ENCODE assay signal across 9 cellular contexts in the genomic region with DNA sequence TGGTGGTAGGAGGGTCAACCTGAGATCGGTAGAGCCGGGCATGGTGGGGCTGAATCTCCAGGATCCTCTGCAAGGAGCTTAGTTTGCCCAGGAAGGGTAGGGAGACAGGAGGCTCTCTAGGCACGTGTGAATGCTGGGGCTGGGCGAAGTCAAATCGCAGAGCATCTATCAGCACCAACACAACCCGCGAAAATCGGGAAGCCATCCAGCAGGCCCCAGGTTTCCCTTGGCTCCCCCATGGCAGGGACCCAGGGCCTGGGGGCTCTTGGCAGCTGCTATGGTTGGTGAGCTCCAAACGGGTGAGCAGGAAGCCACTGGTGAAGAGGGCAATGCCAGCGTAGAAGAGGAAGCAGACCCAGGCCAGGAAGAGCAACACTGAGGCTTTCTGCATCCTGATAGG. TPM values are rescaled to one million over a fixed set of nuclear protein-coding genes. Genes with fewer than 3 reads are reported as not detected.
DNase-seq lines count a peak whose midpoint lies in the region; ATAC-seq lines count a peak whose summit lies in the region.
"Had no signal": no experiment of that assay in that cellular context is flagged by ENCODE, and none has a peak within 500 bp of the region (broad histone marks: within the 10 kb centered on the region; RNA-seq: fewer than 3 reads in every experiment).

No MANE protein-coding gene starts in this region.

- peaks cover 42% of the 10 kb centered on the region for H3K36me3 ChIP-seq in CD8-positive, alpha-beta memory T cell (ENCODE audit: insufficient read depth, low read length)

- ATAC-seq in naive thymus-derived CD8-positive, alpha-beta T cell: no peak
- ATAC-seq in HG02973 (IDR thresholded peaks at IDR 0.05; ENCODE audit: unreplicated experiment) (no peak), GM19324 (IDR thresholded peaks at IDR 0.05; ENCODE audit: low FRiP score, unreplicated experiment) (no peak)

- H3K27me3 Mint-ChIP-seq in CD8-positive, alpha-beta memory T cell: no peaks in the 10 kb centered on the region
- H3K27me3 Mint-ChIP-seq in IgD-negative memory B cell: no peaks in the 10 kb centered on the region
- no peaks in the 10 kb centered on the region for H3K27me3 Mint-ChIP-seq in naive thymus-derived CD8-positive, alpha-beta T cell

- POLR2A ChIA-PET in CD8-positive, alpha-beta memory T cell (lab: Charles Lee): interaction anchor here (1.7 kb wide), 1 partner anchor 23 kb away, joined by 11 read pairs; a partner anchor contains a TSS
- POLR2A ChIA-PET in naive thymus-derived CD8-positive, alpha-beta T cell (lab: Charles Lee): interaction anchor here (0.6 to 4.8 kb wide), 5 partner anchors 10 to 480 kb away, joined by 3 to 52 read pairs (median 3); a partner anchor contains a TSS

- H3K4me3 Mint-ChIP-seq in CD8-positive, alpha-beta memory T cell: peak overlapping the region; percentile 81 to 93 (median 86)
- H3K4me3 Mint-ChIP-seq in IgD-negative memory B cell: peak overlapping the region; percentile 67 to 92 (median 86)
- H3K4me3 Mint-ChIP-seq in naive thymus-derived CD8-positive, alpha-beta T cell: peak overlapping the region; percentile 83 to 93 (median 87)

- peak overlapping the region in 7 of 8 donors; percentile 87 to 99 (median 95) for H3K27ac Mint-ChIP-seq in CD8-positive, alpha-beta memory T cell
- peak overlapping the region; percentile 85 to 98 (median 96) for H3K27ac Mint-ChIP-seq in IgD-negative memory B cell
- peak overlapping the region; percentile 46 to 98 (median 95) for H3K27ac Mint-ChIP-seq in naive thymus-derived CD8-positive, alpha-beta T cell

- H3K36me3 Mint-ChIP-seq in CD8-positive, alpha-beta memory T cell: peaks cover 0 to 63% (median 13%) of the 10 kb centered on the region in 3 donors
- H3K36me3 Mint-ChIP-seq in IgD-negative memory B cell: peaks cover 7% of the 10 kb centered on the region
- H3K36me3 Mint-ChIP-seq in naive thymus-derived CD8-positive, alpha-beta T cell: peaks cover 0 to 56% (median 6%) of the 10 kb centered on the region in 3 donors

- no peak for DNase-seq in CD8-positive, alpha-beta memory T cell
- DNase-seq in naive thymus-derived CD8-positive, alpha-beta T cell: no peak
- no peak for DNase-seq in NCI-H1105 (lab: John Stamatoyannopoulos, UW)
- no peak for DNase-seq in SW480 (ENCODE audit: low spot score)
- DNase-seq: stimulated activated CD4-positive, alpha-beta T cell treated with anti-CD3 and anti-CD28 coated beads, Interleukin-15, amount 100 ng/mL, for 24 hours had no signal

- peaks cover 15% of the 10 kb centered on the region for H3K4me1 ChIP-seq in CD8-positive, alpha-beta memory T cell (ENCODE audit: insufficient read depth, low read length)

- CTCF ChIA-PET in CD8-positive, alpha-beta memory T cell (lab: Charles Lee): interaction anchor here (1.3 to 5.4 kb wide), 7 partner anchors 8 to 196 kb away, joined by 3 to 51 read pairs (median 10); a partner anchor contains a TSS

- no peaks in the 10 kb centered on the region for H3K27me3 ChIP-seq in CD8-positive, alpha-beta memory T cell (ENCODE audit: insufficient read depth, low read length, poor library complexity, severe bottlenecking)

- peaks cover 28 to 33% (median 32%) of the 10 kb centered on the region in 3 donors for H3K4me1 Mint-ChIP-seq in CD8-positive, alpha-beta memory T cell
- peaks cover 11 to 19% (median 17%) of the 10 kb centered on the region in 3 donors for H3K4me1 Mint-ChIP-seq in IgD-negative memory B cell
- H3K4me1 Mint-ChIP-seq in naive thymus-derived CD8-positive, alpha-beta T cell: peaks cover 12 to 46% (median 29%) of the 10 kb centered on the region in 4 donors

- H3K4me3 ChIP-seq in CD8-positive, alpha-beta memory T cell (ENCODE audit: low read length): peak overlapping the region; percentile 81

- H3K9me3 Mint-ChIP-seq in CD8-positive, alpha-beta memory T cell: no peaks in the 10 kb centered on the region
- H3K9me3 Mint-ChIP-seq in IgD-negative memory B cell: no peaks in the 10 kb centered on the region
- no peaks in the 10 kb centered on the region for H3K9me3 Mint-ChIP-seq in naive thymus-derived CD8-positive, alpha-beta T cell

- no peaks in the 10 kb centered on the region for H3K9me3 ChIP-seq in CD8-positive, alpha-beta memory T cell (ENCODE audit: low read length)

- H3K27ac ChIP-seq in CD8-positive, alpha-beta memory T cell (ENCODE audit: low read depth, low read length): peak overlapping the region; percentile 93
- peak overlapping the region; percentile 96 for H3K27ac ChIP-seq in angular gyrus (ENCODE audit: low read depth, low read length)

RNA-seq across cellular contexts. Expression of a gene that starts 1.2 kb away (rescaled TPM):
- 10 to 100 TPM; 31.7 to 32.1 TPM for total RNA-seq in CD8-positive, alpha-beta memory T cell
- polyA plus RNA-seq in CD8-positive, alpha-beta memory T cell: 26.4 TPM
- polyA plus RNA-seq in IgD-negative memory B cell: 23.9 TPM
- 10 to 100 TPM; 32.6 to 36.1 TPM for total RNA-seq in naive thymus-derived CD8-positive, alpha-beta T cell
- polyA plus RNA-seq in naive thymus-derived CD8-positive, alpha-beta T cell: 10 to 100 TPM; 23.0 to 26.2 (median 23.3) TPM

RNA-seq across cellular contexts. Expression of a gene that starts 7.8 kb away (rescaled TPM):
- 100 to 1,000 TPM; 258 to 271 TPM for total RNA-seq in CD8-positive, alpha-beta memory T cell
- 88.9 TPM for polyA plus RNA-seq in CD8-positive, alpha-beta memory T cell
- polyA plus RNA-seq in IgD-negative memory B cell: 89.9 TPM
- 10 to 100 TPM; 47.3 to 53.0 TPM for total RNA-seq in naive thymus-derived CD8-positive, alpha-beta T cell
- polyA plus RNA-seq in naive thymus-derived CD8-positive, alpha-beta T cell: 10 to 100 TPM; 86.7 to 93.9 (median 88.9) TPM

RNA-seq across cellular contexts. Expression of a gene that starts 15.4 kb away (rescaled TPM):
- 10 to 100 TPM; 90.6 to 95.4 TPM for total RNA-seq in CD8-positive, alpha-beta memory T cell
- 10.0 TPM for polyA plus RNA-seq in CD8-positive, alpha-beta memory T cell
- 15.9 TPM for polyA plus RNA-seq in IgD-negative memory B cell
- total RNA-seq in naive thymus-derived CD8-positive, alpha-beta T cell: 10 to 100 TPM; 23.6 to 27.9 TPM
- 1 to 10 TPM; 4.4 to 9.3 (median 5.9) TPM for polyA plus RNA-seq in naive thymus-derived CD8-positive, alpha-beta T cell

RNA-seq across cellular contexts. Expression of a gene that starts 20.5 kb away (rescaled TPM):
- 1 to 10 TPM; 4.4 to 6.3 TPM for total RNA-seq in CD8-positive, alpha-beta memory T cell
- 6.4 TPM for polyA plus RNA-seq in CD8-positive, alpha-beta memory T cell
- polyA plus RNA-seq in IgD-negative memory B cell: 3.5 TPM
- total RNA-seq in naive thymus-derived CD8-positive, alpha-beta T cell: 1 to 10 TPM; 5.4 to 5.7 TPM
- polyA plus RNA-seq in naive thymus-derived CD8-positive, alpha-beta T cell: 1 to 10 TPM; 1.6 to 2.9 (median 2.6) TPM

RNA-seq across cellular contexts. Expression of a gene that starts 22.8 kb away (rescaled TPM):
- total RNA-seq in CD8-positive, alpha-beta memory T cell: 100 to 1,000 TPM; 309 to 323 TPM
- polyA plus RNA-seq in CD8-positive, alpha-beta memory T cell: 195 TPM
- 200 TPM for polyA plus RNA-seq in IgD-negative memory B cell
- total RNA-seq in naive thymus-derived CD8-positive, alpha-beta T cell: 100 to 1,000 TPM; 172 to 177 TPM
- 100 to 1,000 TPM; 136 to 152 (median 142) TPM for polyA plus RNA-seq in naive thymus-derived CD8-positive, alpha-beta T cell
